ENCODE assay signal across 1 cellular context in genomic region chr2:26521054-26521912, GRCh38.
TF ChIP-seq lines count a peak whose summit lies in the region.

No MANE protein-coding gene starts in this region.

TF ChIP-seq in GM23338, 12 proteins besides CTCF, POLR2A, EP300 and RAD21 (continued from another document):
- TF ChIP-seq ZNF462 (CRISPR knock-in tag; IDR thresholded peaks at IDR 0.05) (no peak), ZNF331 (CRISPR knock-in tag; IDR thresholded peaks at IDR 0.05; ENCODE audit: low read depth) (no peak), STAT1 (IDR thresholded peaks at IDR 0.05; ENCODE audit: unreplicated experiment) (no peak), EZH2phosphoT487 (IDR thresholded peaks at IDR 0.05; ENCODE audit: unreplicated experiment) (no peak)
TF ChIP-seq in GM23338: peak in this region for 0.
